In genomic region chr20:23139524-23139923, GRCh38 we compare ENCODE assay signal across 19 cellular contexts. TPM values are rescaled to one million over a fixed set of nuclear protein-coding genes. Genes with fewer than 3 reads are reported as not detected.
DNase-seq lines count a peak whose midpoint lies in the region; ATAC-seq and TF ChIP-seq lines count a peak whose summit lies in the region.
"Had no signal": no experiment of that assay in that cellular context is flagged by ENCODE, and none has a peak within 500 bp of the region (broad histone marks: within the 10 kb centered on the region; RNA-seq: fewer than 3 reads in every experiment).

No MANE protein-coding gene starts in this region.

- no peak for ATAC-seq in left colon
- ATAC-seq: stimulated activated memory B cell treated with anti-CD40 and anti-IgM and Interleukin-4, amounts not matched to agents 10 μg/mL and 1 μg/mL and 100 μg/mL, for 72 hours had no signal

- H3K4me3 ChIP-seq in mammary epithelial cell (replicated peaks in 1 of 3; ENCODE audit: insufficient read depth in 1 of 3, low read depth in 2 of 3, low read length in 3 of 3): no peak overlapping the region
- no peak overlapping the region for H3K4me3 ChIP-seq in prostate gland
- H3K4me3 ChIP-seq: lung had no signal

- DNase-seq in NCI-H1092 treated with DMSO at 0.1 percent for 48 hours (lab: John Stamatoyannopoulos, UW) (peak; percentile 49), NCI-H1092 (lab: John Stamatoyannopoulos, UW) (no peak), NCI-H2196 treated with DMSO at 0.1 percent for 48 hours (lab: John Stamatoyannopoulos, UW; ENCODE audit: unreplicated experiment) (peak; percentile 22), mammary epithelial cell (peak; percentile 82), prostate gland (ENCODE audit: low spot score) (peak; percentile 33), GM10248 (ENCODE audit: extremely low spot score) (no peak), left colon (no peak), posterior vena cava (ENCODE audit: low spot score) (no peak)
- DNase-seq: activated B cell treated with CpG ODN at 0.5 μM for 24 hours; activated naive CD4-positive, alpha-beta T cell treated with anti-CD3 and anti-CD28 coated beads, Interleukin-2, amount 10 ng/mL, durations not matched to agents 7 days and 5 days; effector CD8-positive, alpha-beta T cell; foreskin melanocyte; H9; KBM-7; NCI-H2081 had no signal

- H3K4me2 ChIP-seq in mammary epithelial cell (ENCODE audit: insufficient read depth, low read depth, low read length): peak overlapping the region; percentile 32

- no peaks in the 10 kb centered on the region for H3K79me2 ChIP-seq in mammary epithelial cell (ENCODE audit: insufficient read depth, low read length)

- H4K20me1 ChIP-seq in mammary epithelial cell (ENCODE audit: insufficient read depth, low read length): no peaks in the 10 kb centered on the region

- no peak overlapping the region for H3K9ac ChIP-seq in mammary epithelial cell (ENCODE audit: insufficient read depth, low read length)

- WGBS in mammary epithelial cell (ENCODE audit: low coverage, missing lambda C conversion rate): 17% methylated on average over 8 of the region's 8 CpGs
- WGBS in prostate gland: 44% methylated on average over 8 of the region's 8 CpGs

- H2AFZ ChIP-seq in mammary epithelial cell (ENCODE audit: low read depth, low read length): peak overlapping the region; percentile 73

- H3K36me3 ChIP-seq in mammary epithelial cell (ENCODE audit: insufficient read depth, low read length): no peaks in the 10 kb centered on the region
- H3K36me3 ChIP-seq in prostate gland: no peaks in the 10 kb centered on the region

- BruUV-seq in mammary epithelial cell (replicated peaks; lab: Mats Ljungman, UMichigan): no TSS peak

- CTCF ChIA-PET in mammary epithelial cell (lab: Charles Lee; ENCODE audit: low non-redundant PET) (no interaction called here), GM10248 (lab: Yijun Ruan, JAX) (no interaction called here)

- in situ Hi-C loops in mammary epithelial cell (cut with MboI; ENCODE audit: low sequenced_read_pairs in 2 of 2): no loop called here

- intact Hi-C loops in mammary epithelial cell (cut with micrococcal nuclease) (no loop called here), prostate gland (cut with DNase I) (no loop called here), left colon (cut with DNase I, micrococcal nuclease) (no loop called here), posterior vena cava (cut with DNase I) (loop anchor here in 1 of 2 donors (5.0 kb wide), 1 partner anchor 47 kb away; no protein-coding TSS in a partner anchor)

- dilution Hi-C loops in mammary epithelial cell (cut with HindIII; ENCODE audit: low sequenced_read_pairs): no loop called here

- TF ChIP-seq POLR2A in prostate gland (IDR thresholded peaks at IDR 0.05): no peak

- H3K27me3 ChIP-seq in mammary epithelial cell (ENCODE audit: insufficient read depth, low read length) (no peaks in the 10 kb centered on the region), prostate gland (replicated peaks; ENCODE audit: insufficient read depth) (no peaks in the 10 kb centered on the region)

- POLR2A ChIA-PET in GM10248 (lab: Yijun Ruan, JAX): no interaction called here

- no peak for TF ChIP-seq CTCF in mammary epithelial cell (conservative IDR thresholded peaks at IDR 0.05 in 1 of 2, IDR thresholded peaks at IDR 0.05 in 1 of 2; ENCODE audit: extremely low read depth in 1 of 2, insufficient read depth in 1 of 2, low read depth in 1 of 2, low read length in 2 of 2)
- no peak for TF ChIP-seq CTCF in prostate gland (IDR thresholded peaks at IDR 0.05)
- TF ChIP-seq CTCF in GM10248 (IDR thresholded peaks at IDR 0.05; ENCODE audit: control extremely low read depth, extremely low read depth, low read depth, missing control alignments): no peak

- peaks cover 37% of the 10 kb centered on the region for H3K4me1 ChIP-seq in mammary epithelial cell (ENCODE audit: insufficient read depth, low read length)
- no peaks in the 10 kb centered on the region for H3K4me1 ChIP-seq in prostate gland (replicated peaks)

- H3K9me3 ChIP-seq in mammary epithelial cell (replicated peaks; ENCODE audit: insufficient read depth, low read length): no peaks in the 10 kb centered on the region
- no peaks in the 10 kb centered on the region for H3K9me3 ChIP-seq in prostate gland

- no peak overlapping the region for H3K27ac ChIP-seq in mammary epithelial cell (ENCODE audit: insufficient read depth, low read depth, low read length)
- no peak overlapping the region for H3K27ac ChIP-seq in prostate gland

RNA-seq across cellular contexts. Expression of gene CD93, which starts 53.4 kb away (rescaled TPM):
- total RNA-seq in mammary epithelial cell: not detected
- polyA plus RNA-seq in mammary epithelial cell: not detected
- polyA minus RNA-seq in mammary epithelial cell: not detected
- total RNA-seq in prostate gland: 10 to 100 TPM; 13.9 to 31.1 TPM
- total RNA-seq in left colon: 10 to 100 TPM in 1 of 2 donors, 1 to 10 TPM in 1; 9.0 to 14.2 TPM
- total RNA-seq in posterior vena cava: 10 to 100 TPM; 79.4 to 88.2 TPM
- total RNA-seq: A172, activated B cell treated with CpG ODN at 0.5 μM for 24 hours, H9 had no signal
- polyA plus RNA-seq: neural cell had no signal

Comparison
In these comparisons a context has a peak if more than half of its experiments do, and no peak if none do; other contexts are left out.
1. DNase-seq: peak in NCI-H1092 treated with DMSO at 0.1 percent for 48 hours (single experiment), NCI-H2196 treated with DMSO at 0.1 percent for 48 hours (single experiment), mammary epithelial cell (single experiment) and prostate gland (single experiment); none in NCI-H1092 (single experiment), GM10248 (single experiment), left colon (0 of 2) and posterior vena cava (single experiment).
2. RNA of gene CD93, which starts 53.4 kb away (total RNA-seq): 79.4 to 88.2 TPM in posterior vena cava, 13.9 to 31.1 TPM in prostate gland and 9.0 to 14.2 TPM in left colon; not detected in mammary epithelial cell; every median in the first group is over 4 times any median in the second.